ENCODE assay signal across 26 cellular contexts in the genomic region with DNA sequence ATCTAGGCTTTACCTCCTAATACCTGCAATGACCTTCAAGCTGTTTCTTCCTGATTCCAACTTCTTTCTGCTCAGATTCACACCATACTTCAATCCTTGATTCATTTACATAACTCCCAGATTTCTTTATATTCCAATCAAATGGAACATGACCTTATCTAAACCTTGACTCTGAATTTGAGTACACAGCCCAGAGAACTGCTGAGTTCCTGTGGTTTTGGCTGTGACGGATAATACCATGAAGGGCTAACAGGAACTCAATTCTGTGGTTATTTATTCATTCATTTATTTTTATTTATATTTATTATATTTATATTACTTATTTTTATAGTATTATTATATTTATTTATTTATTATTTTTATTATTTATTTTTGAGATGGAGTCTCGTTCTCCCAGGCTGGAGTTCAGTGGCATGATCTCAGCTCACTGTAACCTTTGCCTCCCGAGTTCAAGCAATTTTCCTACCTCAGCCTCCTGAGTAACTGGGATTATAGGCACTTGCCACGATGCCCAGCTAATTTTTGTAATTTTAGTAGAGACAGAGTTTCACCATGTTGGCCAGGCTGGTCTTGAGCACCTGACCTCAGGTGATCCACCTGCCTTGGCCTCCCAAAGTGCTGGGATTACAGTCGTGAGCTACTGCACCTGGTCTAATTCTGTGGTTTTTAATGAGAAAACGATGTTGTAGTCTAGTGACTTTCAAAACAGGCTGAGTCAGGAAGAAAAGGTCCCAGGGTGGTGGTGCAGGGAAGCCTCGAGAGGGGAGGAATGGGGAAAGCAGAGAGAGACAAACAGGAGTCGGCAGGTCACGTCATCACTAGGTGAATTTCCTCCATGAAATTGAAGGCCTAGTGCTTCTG.
"Had no signal": no experiment of that assay in that cellular context is flagged by ENCODE, and none has a peak within 500 bp of the region (broad histone marks: within the 10 kb centered on the region; RNA-seq: fewer than 3 reads in every experiment).

No MANE protein-coding gene starts in this region.

- H3K36me3 ChIP-seq: breast epithelium, left lung, lower lobe of right lung, transverse colon, uterus had no signal

- H3K4me3 Mint-ChIP-seq: activated CD4-positive, alpha-beta memory T cell treated with anti-CD3 and anti-CD28 coated beads for 36 hours; activated naive CD4-positive, alpha-beta T cell treated with anti-CD3 and anti-CD28 coated beads for 36 hours; activated naive CD8-positive, alpha-beta T cell treated with anti-CD3 and anti-CD28 coated beads for 36 hours; activated T-helper 1 cell treated with anti-CD3 and anti-CD28 coated beads, Interleukin-12 subunit alpha, Interleukin-12 subunit beta, Interleukin-2, Interleukin-4 antibody, amounts not matched to agents 30 ng/mL and 10 ng/mL and 1 ng/mL, durations not matched to agents 14 hours and 24 hours and 36 hours; dendritic cell treated with granulocyte-macrophage colony-stimulating factor and Interleukin-4, amounts not matched to agents 40 ng/mL and 50 ng/mL, for 4 days; T-helper 2 cell treated with Interferon-gamma antibody and Interleukin-4, amounts not matched to agents 5 μg/mL and 100 μg/mL, for 36 hours had no signal

- H3K9me3 Mint-ChIP-seq: activated CD4-positive, alpha-beta memory T cell treated with anti-CD3 and anti-CD28 coated beads for 36 hours; activated naive CD4-positive, alpha-beta T cell treated with anti-CD3 and anti-CD28 coated beads for 36 hours; activated naive CD8-positive, alpha-beta T cell treated with anti-CD3 and anti-CD28 coated beads for 36 hours; dendritic cell treated with granulocyte-macrophage colony-stimulating factor and Interleukin-4, amounts not matched to agents 40 ng/mL and 50 ng/mL, for 4 days; T-helper 2 cell treated with Interferon-gamma antibody and Interleukin-4, amounts not matched to agents 5 μg/mL and 100 μg/mL, for 36 hours had no signal

- DNase-seq: activated CD4-positive, alpha-beta memory T cell treated with anti-CD3 and anti-CD28 coated beads for 36 hours; activated CD4-positive, alpha-beta T cell treated with anti-CD3 and anti-CD28 coated beads for 48 hours; activated CD8-positive, alpha-beta memory T cell treated with anti-CD3 and anti-CD28 coated beads, Interleukin-2, amount 50 U/mL, for 4 hours; activated effector memory CD4-positive, alpha-beta T cell treated with anti-CD3 and anti-CD28 coated beads, Interleukin-2, amount 50 U/mL, for 16 hours; activated naive CD4-positive, alpha-beta T cell treated with anti-CD3 and anti-CD28 coated beads for 36 hours; activated naive CD8-positive, alpha-beta T cell treated with anti-CD3 and anti-CD28 coated beads for 36 hours; activated T-cell treated with anti-CD3 and anti-CD28 coated beads, Interleukin-2, amount 50 U/mL, for 1 hour; amygdala; central memory CD4-positive, alpha-beta T cell; effector CD4-positive, alpha-beta T cell; left lung; lower lobe of right lung; mesendoderm; mucosa of descending colon; occipital lobe; psoas muscle; stimulated activated CD4-positive, alpha-beta T cell treated with anti-CD3 and anti-CD28 coated beads, Interleukin-15, amount 100 ng/mL, for 24 hours; stimulated activated CD4-positive, alpha-beta T cell treated with anti-CD3 and anti-CD28 coated beads, Interleukin-2, amount 100 ng/mL, for 24 hours; stimulated activated naive CD4-positive, alpha-beta T cell; transverse colon; uterus had no signal

- H3K9ac ChIP-seq: parathyroid adenoma had no signal

- H3K36me3 Mint-ChIP-seq: activated CD4-positive, alpha-beta memory T cell treated with anti-CD3 and anti-CD28 coated beads for 36 hours; activated naive CD8-positive, alpha-beta T cell treated with anti-CD3 and anti-CD28 coated beads for 36 hours had no signal

- H2AFZ ChIP-seq: parathyroid adenoma had no signal

- H3K27ac ChIP-seq: breast epithelium, left lung, lower lobe of right lung, parathyroid adenoma, psoas muscle, uterus had no signal

- H3K27me3 Mint-ChIP-seq: activated CD4-positive, alpha-beta memory T cell treated with anti-CD3 and anti-CD28 coated beads for 36 hours; activated naive CD8-positive, alpha-beta T cell treated with anti-CD3 and anti-CD28 coated beads for 36 hours; dendritic cell treated with granulocyte-macrophage colony-stimulating factor and Interleukin-4, amounts not matched to agents 40 ng/mL and 50 ng/mL, for 4 days had no signal

- H3K79me2 ChIP-seq: parathyroid adenoma had no signal

- H3K9me3 ChIP-seq: breast epithelium, left lung, lower lobe of right lung, mucosa of descending colon, psoas muscle, transverse colon, uterus had no signal

- H3K4me1 ChIP-seq: lower lobe of right lung, parathyroid adenoma, uterus had no signal

- H3K27me3 ChIP-seq: breast epithelium, left lung, transverse colon, uterus had no signal

- H3K4me3 ChIP-seq: breast epithelium, left lung, lower lobe of right lung, mucosa of descending colon, psoas muscle, transverse colon, uterus had no signal

- H3K27ac Mint-ChIP-seq: activated CD4-positive, alpha-beta memory T cell treated with anti-CD3 and anti-CD28 coated beads for 36 hours; activated naive CD4-positive, alpha-beta T cell treated with anti-CD3 and anti-CD28 coated beads for 36 hours; activated naive CD8-positive, alpha-beta T cell treated with anti-CD3 and anti-CD28 coated beads for 36 hours; dendritic cell treated with granulocyte-macrophage colony-stimulating factor and Interleukin-4, amounts not matched to agents 40 ng/mL and 50 ng/mL, for 4 days; T-helper 2 cell treated with Interferon-gamma antibody and Interleukin-4, amounts not matched to agents 5 μg/mL and 100 μg/mL, for 36 hours had no signal

- ATAC-seq: left lung, lower lobe of right lung, mucosa of descending colon had no signal
